24 cellular contexts compared by ENCODE assay signal in genomic region chr16:83772806-83773205, GRCh38.
"Had no signal": no experiment of that assay in that cellular context is flagged by ENCODE, and none has a peak within 500 bp of the region (broad histone marks: within the 10 kb centered on the region; RNA-seq: fewer than 3 reads in every experiment).

No MANE protein-coding gene starts in this region.

- H3K27me3 Mint-ChIP-seq: activated naive CD8-positive, alpha-beta T cell treated with anti-CD3 and anti-CD28 coated beads, Interleukin-2, amount 50 U/mL, for 24 hours had no signal

- H3K9me3 ChIP-seq: gastrocnemius medialis, heart right ventricle, ovary, right lobe of liver, thoracic aorta, upper lobe of left lung had no signal

- H3K27me3 ChIP-seq: gastrocnemius medialis, heart right ventricle, ovary, right lobe of liver, upper lobe of left lung had no signal

- H3K9me3 Mint-ChIP-seq: activated CD4-positive, alpha-beta T cell treated with anti-CD3 and anti-CD28 coated beads, Interleukin-2, amount 10 ng/mL, durations not matched to agents 7 days and 5 days; activated naive CD4-positive, alpha-beta T cell treated with anti-CD3 and anti-CD28 coated beads, Interleukin-2, amount 10 ng/mL, durations not matched to agents 7 days and 5 days; activated naive CD8-positive, alpha-beta T cell treated with anti-CD3 and anti-CD28 coated beads, Interleukin-2, amount 50 U/mL, for 24 hours; dendritic cell treated with granulocyte-macrophage colony-stimulating factor and Interleukin-4, amounts not matched to agents 40 ng/mL and 50 ng/mL, for 4 days; effector memory CD8-positive, alpha-beta T cell; immature natural killer cell; naive thymus-derived CD8-positive, alpha-beta T cell; stimulated activated naive CD8-positive, alpha-beta T cell treated with anti-CD3 and anti-CD28 coated beads, Interleukin-15, amount 100 ng/mL, for 72 hours had no signal

- H3K27ac ChIP-seq: gastrocnemius medialis, ovary, right lobe of liver, thoracic aorta, upper lobe of left lung had no signal

- H3K36me3 ChIP-seq: gastrocnemius medialis, heart right ventricle, ovary, right lobe of liver, thoracic aorta, upper lobe of left lung had no signal

- ATAC-seq: activated CD8-positive, alpha-beta T cell treated with anti-CD3 and anti-CD28 coated beads, Interleukin-2, amount 10 ng/mL, durations not matched to agents 7 days and 5 days; activated naive CD8-positive, alpha-beta T cell treated with anti-CD3 and anti-CD28 coated beads, Interleukin-2, amount 50 U/mL, for 24 hours; effector memory CD8-positive, alpha-beta T cell; gastrocnemius medialis; heart right ventricle; naive thymus-derived CD8-positive, alpha-beta T cell; right lobe of liver; stimulated activated naive CD8-positive, alpha-beta T cell treated with anti-CD3 and anti-CD28 coated beads, Interleukin-15, amount 100 ng/mL, for 72 hours had no signal

- H3K36me3 Mint-ChIP-seq: activated naive CD4-positive, alpha-beta T cell treated with anti-CD3 and anti-CD28 coated beads, Interleukin-2, amount 10 ng/mL, durations not matched to agents 7 days and 5 days; immature natural killer cell; naive thymus-derived CD8-positive, alpha-beta T cell had no signal

- H3K4me3 ChIP-seq: gastrocnemius medialis, heart right ventricle, lung, ovary, right lobe of liver, thoracic aorta, upper lobe of left lung had no signal

- H3K4me1 ChIP-seq: right lobe of liver had no signal

- H3K4me3 Mint-ChIP-seq: activated CD4-positive, alpha-beta T cell treated with anti-CD3 and anti-CD28 coated beads, Interleukin-2, amount 10 ng/mL, durations not matched to agents 7 days and 5 days; activated CD8-positive, alpha-beta T cell treated with anti-CD3 and anti-CD28 coated beads, Interleukin-2, amount 10 ng/mL, durations not matched to agents 7 days and 5 days; activated naive CD4-positive, alpha-beta T cell treated with anti-CD3 and anti-CD28 coated beads, Interleukin-2, amount 10 ng/mL, durations not matched to agents 7 days and 5 days; activated naive CD8-positive, alpha-beta T cell treated with anti-CD3 and anti-CD28 coated beads, Interleukin-2, amount 50 U/mL, for 24 hours; dendritic cell treated with granulocyte-macrophage colony-stimulating factor and Interleukin-4, amounts not matched to agents 40 ng/mL and 50 ng/mL, for 4 days; effector memory CD8-positive, alpha-beta T cell; immature natural killer cell; naive thymus-derived CD8-positive, alpha-beta T cell; stimulated activated naive CD8-positive, alpha-beta T cell treated with anti-CD3 and anti-CD28 coated beads, Interleukin-15, amount 100 ng/mL, for 72 hours had no signal

- DNase-seq: activated CD4-positive, alpha-beta T cell treated with anti-CD3 and anti-CD28 coated beads, Interleukin-2, amount 10 ng/mL, durations not matched to agents 7 days and 5 days; activated CD8-positive, alpha-beta memory T cell treated with anti-CD3 and anti-CD28 coated beads, Interleukin-2, amount 50 U/mL, for 4 hours; activated CD8-positive, alpha-beta T cell treated with anti-CD3 and anti-CD28 coated beads, Interleukin-2, amount 10 ng/mL, durations not matched to agents 7 days and 5 days; activated effector memory CD4-positive, alpha-beta T cell treated with Interleukin-2 at 50 U/mL for 16 hours; activated naive CD4-positive, alpha-beta T cell treated with anti-CD3 and anti-CD28 coated beads, Interleukin-2, amount 10 ng/mL, durations not matched to agents 7 days and 5 days; activated naive CD8-positive, alpha-beta T cell treated with anti-CD3 and anti-CD28 coated beads, Interleukin-2, amount 50 U/mL, for 24 hours; activated T-cell treated with anti-CD3 and anti-CD28 coated beads, Interleukin-2, amount 50 U/mL, for 48 hours; aorta; effector memory CD8-positive, alpha-beta T cell; gastrocnemius medialis; heart right ventricle; immature natural killer cell; naive thymus-derived CD8-positive, alpha-beta T cell; ovary; right lobe of liver; small intestine; stimulated activated CD4-positive, alpha-beta T cell treated with anti-CD3 and anti-CD28 coated beads, Interleukin-15, amount 100 ng/mL, for 24 hours; stimulated activated CD4-positive, alpha-beta T cell treated with anti-CD3 and anti-CD28 coated beads, Interleukin-2, amount 100 ng/mL, for 48 hours; stimulated activated naive CD8-positive, alpha-beta T cell treated with anti-CD3 and anti-CD28 coated beads, Interleukin-15, amount 100 ng/mL, for 72 hours; T1000; upper lobe of left lung had no signal

- H3K27ac Mint-ChIP-seq: activated CD4-positive, alpha-beta T cell treated with anti-CD3 and anti-CD28 coated beads, Interleukin-2, amount 10 ng/mL, durations not matched to agents 7 days and 5 days; activated CD8-positive, alpha-beta T cell treated with anti-CD3 and anti-CD28 coated beads, Interleukin-2, amount 10 ng/mL, durations not matched to agents 7 days and 5 days; activated naive CD4-positive, alpha-beta T cell treated with anti-CD3 and anti-CD28 coated beads, Interleukin-2, amount 10 ng/mL, durations not matched to agents 7 days and 5 days; activated naive CD8-positive, alpha-beta T cell treated with anti-CD3 and anti-CD28 coated beads, Interleukin-2, amount 50 U/mL, for 24 hours; effector memory CD8-positive, alpha-beta T cell; immature natural killer cell; naive thymus-derived CD8-positive, alpha-beta T cell had no signal

- H3K4me1 Mint-ChIP-seq: activated CD4-positive, alpha-beta T cell treated with anti-CD3 and anti-CD28 coated beads, Interleukin-2, amount 10 ng/mL, durations not matched to agents 7 days and 5 days; activated naive CD4-positive, alpha-beta T cell treated with anti-CD3 and anti-CD28 coated beads, Interleukin-2, amount 10 ng/mL, durations not matched to agents 7 days and 5 days; immature natural killer cell had no signal
